Comparison of ENCODE assay signal across 1 cellular context in genomic region chr16:67177743-67178699, GRCh38.
TF ChIP-seq lines count a peak whose summit lies in the region.

No MANE protein-coding gene starts in this region.

TF ChIP-seq in WTC11, 78 proteins besides CTCF, POLR2A, EP300 and RAD21 (continued from another document):
- no peak for TF ChIP-seq AR (CRISPR knock-in tag; IDR thresholded peaks at IDR 0.05)
- no peak for TF ChIP-seq TEAD4 (CRISPR knock-in tag; IDR thresholded peaks at IDR 0.05)
- TF ChIP-seq, protein P1, sequence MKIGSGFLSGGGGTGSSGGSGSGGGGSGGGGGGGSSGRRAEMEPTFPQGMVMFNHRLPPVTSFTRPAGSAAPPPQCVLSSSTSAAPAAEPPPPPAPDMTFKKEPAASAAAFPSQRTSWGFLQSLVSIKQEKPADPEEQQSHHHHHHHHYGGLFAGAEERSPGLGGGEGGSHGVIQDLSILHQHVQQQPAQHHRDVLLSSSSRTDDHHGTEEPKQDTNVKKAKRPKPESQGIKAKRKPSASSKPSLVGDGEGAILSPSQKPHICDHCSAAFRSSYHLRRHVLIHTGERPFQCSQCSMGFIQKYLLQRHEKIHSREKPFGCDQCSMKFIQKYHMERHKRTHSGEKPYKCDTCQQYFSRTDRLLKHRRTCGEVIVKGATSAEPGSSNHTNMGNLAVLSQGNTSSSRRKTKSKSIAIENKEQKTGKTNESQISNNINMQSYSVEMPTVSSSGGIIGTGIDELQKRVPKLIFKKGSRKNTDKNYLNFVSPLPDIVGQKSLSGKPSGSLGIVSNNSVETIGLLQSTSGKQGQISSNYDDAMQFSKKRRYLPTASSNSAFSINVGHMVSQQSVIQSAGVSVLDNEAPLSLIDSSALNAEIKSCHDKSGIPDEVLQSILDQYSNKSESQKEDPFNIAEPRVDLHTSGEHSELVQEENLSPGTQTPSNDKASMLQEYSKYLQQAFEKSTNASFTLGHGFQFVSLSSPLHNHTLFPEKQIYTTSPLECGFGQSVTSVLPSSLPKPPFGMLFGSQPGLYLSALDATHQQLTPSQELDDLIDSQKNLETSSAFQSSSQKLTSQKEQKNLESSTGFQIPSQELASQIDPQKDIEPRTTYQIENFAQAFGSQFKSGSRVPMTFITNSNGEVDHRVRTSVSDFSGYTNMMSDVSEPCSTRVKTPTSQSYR (CRISPR knock-in tag; IDR thresholded peaks at IDR 0.05), result peak; percentile 20; the same call in 1 of the 2 replicates
- TF ChIP-seq, protein P2, sequence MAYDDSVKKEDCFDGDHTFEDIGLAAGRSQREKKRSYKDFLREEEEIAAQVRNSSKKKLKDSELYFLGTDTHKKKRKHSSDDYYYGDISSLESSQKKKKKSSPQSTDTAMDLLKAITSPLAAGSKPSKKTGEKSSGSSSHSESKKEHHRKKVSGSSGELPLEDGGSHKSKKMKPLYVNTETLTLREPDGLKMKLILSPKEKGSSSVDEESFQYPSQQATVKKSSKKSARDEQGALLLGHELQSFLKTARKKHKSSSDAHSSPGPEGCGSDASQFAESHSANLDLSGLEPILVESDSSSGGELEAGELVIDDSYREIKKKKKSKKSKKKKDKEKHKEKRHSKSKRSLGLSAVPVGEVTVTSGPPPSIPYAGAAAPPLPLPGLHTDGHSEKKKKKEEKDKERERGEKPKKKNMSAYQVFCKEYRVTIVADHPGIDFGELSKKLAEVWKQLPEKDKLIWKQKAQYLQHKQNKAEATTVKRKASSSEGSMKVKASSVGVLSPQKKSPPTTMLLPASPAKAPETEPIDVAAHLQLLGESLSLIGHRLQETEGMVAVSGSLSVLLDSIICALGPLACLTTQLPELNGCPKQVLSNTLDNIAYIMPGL (CRISPR knock-in tag; IDR thresholded peaks at IDR 0.05), result 0 out of 2 replicates have a peak, but pooled peaks have one; percentile 58
- peak; percentile 69; the same call in 1 of the 2 replicates for TF ChIP-seq MYBL2 (CRISPR knock-in tag; IDR thresholded peaks at IDR 0.05)
